In the genomic region with DNA sequence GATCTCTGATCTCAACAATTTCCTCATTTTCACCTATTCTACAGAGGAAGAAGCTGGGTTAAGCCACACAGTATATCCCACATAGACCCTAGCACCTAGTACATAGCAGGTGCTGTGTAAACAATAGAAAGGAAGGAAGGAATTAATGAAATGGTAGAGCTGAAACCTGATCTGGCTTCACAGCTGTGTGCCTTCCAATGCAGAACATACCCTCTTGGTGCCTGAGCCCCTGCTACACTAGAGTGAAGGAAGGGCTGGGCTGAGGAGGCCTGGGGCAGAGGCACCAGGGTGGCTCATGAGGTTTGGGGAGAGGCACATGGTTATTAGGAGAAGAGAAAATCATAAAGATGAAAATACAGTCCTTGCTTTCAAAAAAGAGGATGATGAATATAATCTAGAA, we compare ENCODE assay signal across 21 cellular contexts. TPM values are rescaled to one million over a fixed set of nuclear protein-coding genes. Genes with fewer than 3 reads are reported as not detected.
A peak's percentile ranks its signal among the peaks of the same experiment; 100 is the strongest.
DNase-seq lines count a peak whose midpoint lies in the region; ATAC-seq and TF ChIP-seq lines count a peak whose summit lies in the region.
"Had no signal": no experiment of that assay in that cellular context is flagged by ENCODE, and none has a peak within 500 bp of the region (broad histone marks: within the 10 kb centered on the region; RNA-seq: fewer than 3 reads in every experiment).

No MANE protein-coding gene starts in this region.

- H3K4me1 Mint-ChIP-seq in T-cell = no peaks in the 10 kb centered on the region
- H3K4me1 Mint-ChIP-seq: CD4-positive, alpha-beta memory T cell had no signal

- H3K36me3 ChIP-seq in osteoblast (ENCODE audit: insufficient read depth, low read length) = no peaks in the 10 kb centered on the region
- H3K36me3 ChIP-seq in H7 (replicated peaks; ENCODE audit: control insufficient read depth, insufficient read depth, low read length) = no peaks in the 10 kb centered on the region

- DNase-seq in DMS53 (lab: John Stamatoyannopoulos, UW) = peak; percentile 8
- DNase-seq in DMS53 treated with DMSO at 0.1 percent for 48 hours (lab: John Stamatoyannopoulos, UW; ENCODE audit: unreplicated experiment) = no peak
- peak; percentile 14 for DNase-seq in NCI-H69 (lab: John Stamatoyannopoulos, UW)
- DNase-seq in left lobe of liver (ENCODE audit: low spot score) = no peak
- DNase-seq in osteoblast (ENCODE audit: insufficient read length, low spot score, missing footprints) = peak; percentile 5
- DNase-seq in H7 = no peak
- no peak for DNase-seq in T-cell
- DNase-seq: AML-193; CD4-positive, alpha-beta memory T cell; DMS153; DND-41; EL; GM23248; HFFc6; IMR-90 had no signal

- H3K27me3 ChIP-seq in osteoblast (ENCODE audit: insufficient read depth, low read length) (no peaks in the 10 kb centered on the region), H7 (ENCODE audit: control insufficient read depth, insufficient read depth, low read length) (no peaks in the 10 kb centered on the region)

- no peaks in the 10 kb centered on the region for H3K36me3 Mint-ChIP-seq in T-cell
- H3K36me3 Mint-ChIP-seq: CD4-positive, alpha-beta memory T cell had no signal

- H3K27ac Mint-ChIP-seq in T-cell = no peak overlapping the region
- H3K27ac Mint-ChIP-seq: CD4-positive, alpha-beta memory T cell; HFFc6 had no signal

- H3K79me2 ChIP-seq in osteoblast (ENCODE audit: insufficient read depth, low read length) = no peaks in the 10 kb centered on the region

- peak; percentile 47 for ATAC-seq in left lobe of liver
- ATAC-seq in T-cell (replicated peaks in 1 of 4) = no peak
- ATAC-seq: A549, GM12878, HCT116 had no signal

- H3K9me3 Mint-ChIP-seq in T-cell = no peaks in the 10 kb centered on the region
- H3K9me3 Mint-ChIP-seq: CD4-positive, alpha-beta memory T cell; HFFc6 had no signal

- H3K4me2 ChIP-seq in osteoblast (ENCODE audit: insufficient read depth, low read length) = no peak overlapping the region
- H3K4me2 ChIP-seq: A549 had no signal

- H3K27me3 Mint-ChIP-seq in T-cell = no peaks in the 10 kb centered on the region
- H3K27me3 Mint-ChIP-seq: CD4-positive, alpha-beta memory T cell had no signal

- no peaks in the 10 kb centered on the region for H3K4me1 ChIP-seq in osteoblast (ENCODE audit: insufficient read depth, low read length)
- H3K4me1 ChIP-seq: A549 had no signal

- H3K4me3 Mint-ChIP-seq in T-cell = no peak overlapping the region
- H3K4me3 Mint-ChIP-seq: CD4-positive, alpha-beta memory T cell; HFFc6 had no signal

- no peaks in the 10 kb centered on the region for H3K9me3 ChIP-seq in osteoblast (ENCODE audit: low read depth, low read length)
- H3K9me3 ChIP-seq: A549 had no signal

- no peaks in the 10 kb centered on the region for H4K20me1 ChIP-seq in osteoblast (ENCODE audit: insufficient read depth, low read length)

- CTCF ChIA-PET in T-cell (lab: Charles Lee) = no interaction called here

- H2AFZ ChIP-seq in osteoblast (ENCODE audit: low read length) = no peak overlapping the region
- H2AFZ ChIP-seq: GM23248 had no signal

- no peak for TF ChIP-seq CTCF in osteoblast (IDR thresholded peaks at IDR 0.05; ENCODE audit: extremely low read depth, low read depth, low read length)

- POLR2A ChIA-PET in T-cell (lab: Charles Lee) = no interaction called here

- no peak overlapping the region for H3K27ac ChIP-seq in osteoblast (ENCODE audit: low read depth, low read length)
- H3K27ac ChIP-seq: 22Rv1, A549, C4-2B, GM23248 had no signal

- no peak overlapping the region for H3K4me3 ChIP-seq in osteoblast (ENCODE audit: insufficient read depth, low read length)
- H3K4me3 ChIP-seq in H7 (ENCODE audit: insufficient read depth, low read depth, low read length) = no peak overlapping the region
- H3K4me3 ChIP-seq: A549, GM12878, GM23248 had no signal

RNA-seq across cellular contexts. Expression of a gene that starts 21.3 kb away (rescaled TPM):
- 0.18 TPM for total RNA-seq in left lobe of liver
- 0.36 and 0.88 TPM in 2 replicates for total RNA-seq in osteoblast
- 0.10 and 0.15 TPM in 2 replicates for total RNA-seq in H7 (2014; rRNA removed; shearing (Covaris generic))
- under 1 TPM; 0.13 to 0.47 (median 0.20) TPM for total RNA-seq in T-cell
- total RNA-seq: G401 had no signal

RNA-seq across cellular contexts. Expression of a gene that starts 39.3 kb away (rescaled TPM):
- 8.6 TPM for total RNA-seq in left lobe of liver
- 27.9 and 31.2 TPM in 2 replicates for total RNA-seq in osteoblast
- 8.7 and 9.5 TPM in 2 replicates for total RNA-seq in H7 (2014; rRNA removed; shearing (Covaris generic))
- total RNA-seq in T-cell = 1 to 10 TPM; 5.1 to 8.8 (median 7.7) TPM

RNA-seq across cellular contexts. Expression of a gene that starts 52.3 kb away (rescaled TPM):
- total RNA-seq in left lobe of liver (2.5 TPM), osteoblast (30.8 and 41.3 TPM in 2 replicates), T-cell (under 1 TPM in 2 of 5 donors, not detected in 3; 0.35 to 0.36 TPM)
- 0.10 and 0.26 TPM in 2 replicates for total RNA-seq in H7 (2014; rRNA removed; shearing (Covaris generic))

Comparison
In these comparisons a context has a peak if more than half of its experiments do, and no peak if none do; other contexts are left out.
1. DNase-seq: peak in DMS53 (single experiment), NCI-H69 (single experiment) and osteoblast (single experiment); none in DMS53 treated with DMSO at 0.1 percent for 48 hours (single experiment), left lobe of liver (single experiment), H7 (single experiment) and T-cell (0 of 34).